Comparison of ENCODE assay signal across 9 cellular contexts in the genomic region with DNA sequence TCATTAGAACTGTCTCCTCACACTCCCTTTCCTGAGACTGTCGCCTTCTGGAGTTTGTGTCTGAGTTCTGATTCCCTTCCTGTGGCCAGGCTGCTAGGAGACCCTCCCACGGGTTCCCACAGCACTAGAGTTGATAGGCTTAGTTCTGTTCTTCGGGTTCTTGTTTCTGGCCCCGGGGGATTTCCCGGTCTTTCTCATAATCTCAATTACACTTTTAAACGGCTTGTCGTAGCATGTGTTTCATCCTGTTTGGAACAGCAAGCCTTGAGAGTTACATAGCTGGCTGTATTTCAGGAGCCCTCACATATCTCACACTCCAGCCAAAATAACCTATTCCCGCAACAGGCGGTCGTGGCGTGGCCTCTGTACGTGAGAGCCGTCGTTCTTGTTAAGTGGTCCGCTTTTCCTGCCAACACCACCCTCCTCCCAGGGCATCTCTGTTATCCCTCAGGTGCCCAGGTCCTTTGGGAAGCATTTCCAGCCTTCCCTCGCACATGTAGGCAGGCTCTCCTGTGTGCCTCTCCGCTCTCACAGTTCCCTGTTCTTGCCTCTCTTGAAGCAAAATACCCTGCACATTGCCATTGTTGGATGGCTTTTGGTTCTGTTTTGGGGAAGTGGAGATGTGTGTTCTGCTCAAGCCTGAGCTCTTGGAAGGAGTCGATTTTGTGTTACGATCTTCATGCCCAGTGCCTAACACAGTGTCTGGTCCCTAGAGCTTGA. TPM values are rescaled to one million over a fixed set of nuclear protein-coding genes. Genes with fewer than 3 reads are reported as not detected.
A peak's percentile ranks its signal among the peaks of the same experiment; 100 is the strongest.
DNase-seq lines count a peak whose midpoint lies in the region; ATAC-seq and TF ChIP-seq lines count a peak whose summit lies in the region.
"Had no signal": no experiment of that assay in that cellular context is flagged by ENCODE, and none has a peak within 500 bp of the region (broad histone marks: within the 10 kb centered on the region; RNA-seq: fewer than 3 reads in every experiment).

No MANE protein-coding gene starts in this region.

- intact Hi-C loops in activated T-helper 2 cell treated with anti-CD3 and anti-CD28 coated beads, Interferon-gamma antibody, Interleukin-2, Interleukin-4, amounts not matched to agents 10 μg/mL and 5 μg/mL and 100 μg/mL, durations not matched to agents 14 hours and 24 hours and 36 hours (cut with micrococcal nuclease): loop anchor here (5.0 kb wide), 1 partner anchor 45 kb away; a partner anchor contains a TSS
- intact Hi-C loops in lower lobe of right lung (cut with DNase I) (no loop called here), body of pancreas (cut with DNase I) (no loop called here)

- no peaks in the 10 kb centered on the region for H3K9me3 Mint-ChIP-seq in activated T-helper 2 cell treated with anti-CD3 and anti-CD28 coated beads, Interferon-gamma antibody, Interleukin-2, Interleukin-4, amounts not matched to agents 10 μg/mL and 5 μg/mL and 100 μg/mL, durations not matched to agents 14 hours and 24 hours and 36 hours
- no peaks in the 10 kb centered on the region for H3K9me3 Mint-ChIP-seq in stimulated activated naive CD8-positive, alpha-beta T cell treated with anti-CD3 and anti-CD28 coated beads, Interleukin-15, amount 100 ng/mL, for 72 hours

- H3K4me1 ChIP-seq in lower lobe of right lung (peaks cover 25% of the 10 kb centered on the region), body of pancreas (no peaks in the 10 kb centered on the region)

- H3K36me3 ChIP-seq in lower lobe of right lung (peaks cover 56% of the 10 kb centered on the region), body of pancreas (replicated peaks in 1 of 2; ENCODE audit: insufficient read depth in 1 of 2, low read depth in 2 of 2) (peaks cover 7 to 15% of the 10 kb centered on the region in 2 donors)

- no peak overlapping the region for H3K4me3 Mint-ChIP-seq in activated T-helper 2 cell treated with anti-CD3 and anti-CD28 coated beads, Interferon-gamma antibody, Interleukin-2, Interleukin-4, amounts not matched to agents 10 μg/mL and 5 μg/mL and 100 μg/mL, durations not matched to agents 14 hours and 24 hours and 36 hours (ENCODE audit: low read depth)
- H3K4me3 Mint-ChIP-seq in stimulated activated naive CD8-positive, alpha-beta T cell treated with anti-CD3 and anti-CD28 coated beads, Interleukin-15, amount 100 ng/mL, for 72 hours: peak overlapping the region; percentile 81 to 84

- no peak for TF ChIP-seq POLR2A in body of pancreas (IDR thresholded peaks at IDR 0.05)

- H3K9me3 ChIP-seq in lower lobe of right lung: no peaks in the 10 kb centered on the region
- no peaks in the 10 kb centered on the region for H3K9me3 ChIP-seq in body of pancreas

- TF ChIP-seq CTCF in lower lobe of right lung (IDR thresholded peaks at IDR 0.05): no peak
- TF ChIP-seq CTCF in body of pancreas (IDR thresholded peaks at IDR 0.05): no peak

- peak overlapping the region; percentile 60 for H3K27ac ChIP-seq in lower lobe of right lung
- no peak overlapping the region for H3K27ac ChIP-seq in body of pancreas

- no peak for DNase-seq in activated CD4-positive, CD25-positive, alpha-beta regulatory T cell treated with anti-CD3 and anti-CD28 coated beads, Interleukin-2, amount 50 U/mL, for 72 hours
- no peak for DNase-seq in activated T-helper 2 cell treated with anti-CD3 and anti-CD28 coated beads, Interferon-gamma antibody, Interleukin-2, Interleukin-4, amounts not matched to agents 10 μg/mL and 5 μg/mL and 100 μg/mL, durations not matched to agents 14 hours and 24 hours and 36 hours (ENCODE audit: low spot score)
- DNase-seq in lower lobe of right lung (no peak), RPMI8226 (no peak), body of pancreas (no peak), SHP77 (lab: John Stamatoyannopoulos, UW) (no peak)
- DNase-seq in stimulated activated naive CD8-positive, alpha-beta T cell treated with anti-CD3 and anti-CD28 coated beads, Interleukin-15, amount 100 ng/mL, for 72 hours: peak; percentile 28 to 62
- DNase-seq: SW 1271 had no signal

- peaks cover 68% of the 10 kb centered on the region for H3K36me3 Mint-ChIP-seq in activated T-helper 2 cell treated with anti-CD3 and anti-CD28 coated beads, Interferon-gamma antibody, Interleukin-2, Interleukin-4, amounts not matched to agents 10 μg/mL and 5 μg/mL and 100 μg/mL, durations not matched to agents 14 hours and 24 hours and 36 hours (ENCODE audit: low read depth)

- H3K27ac Mint-ChIP-seq in activated T-helper 2 cell treated with anti-CD3 and anti-CD28 coated beads, Interferon-gamma antibody, Interleukin-2, Interleukin-4, amounts not matched to agents 10 μg/mL and 5 μg/mL and 100 μg/mL, durations not matched to agents 14 hours and 24 hours and 36 hours: peak overlapping the region; percentile 85
- H3K27ac Mint-ChIP-seq in stimulated activated naive CD8-positive, alpha-beta T cell treated with anti-CD3 and anti-CD28 coated beads, Interleukin-15, amount 100 ng/mL, for 72 hours: peak overlapping the region; percentile 95 to 98

- ATAC-seq in activated CD4-positive, CD25-positive, alpha-beta regulatory T cell treated with anti-CD3 and anti-CD28 coated beads, Interleukin-2, amount 50 U/mL, for 24 hours: peak; percentile 66 to 93
- ATAC-seq in lower lobe of right lung: peak; percentile 60 to 75
- peak; percentile 91 for ATAC-seq in stimulated activated naive CD8-positive, alpha-beta T cell treated with anti-CD3 and anti-CD28 coated beads, Interleukin-15, amount 100 ng/mL, for 72 hours
- ATAC-seq in body of pancreas: no peak

- H3K4me3 ChIP-seq in lower lobe of right lung (no peak overlapping the region), body of pancreas (no peak overlapping the region)

- no peaks in the 10 kb centered on the region for H3K27me3 Mint-ChIP-seq in activated T-helper 2 cell treated with anti-CD3 and anti-CD28 coated beads, Interferon-gamma antibody, Interleukin-2, Interleukin-4, amounts not matched to agents 10 μg/mL and 5 μg/mL and 100 μg/mL, durations not matched to agents 14 hours and 24 hours and 36 hours (ENCODE audit: low read depth)
- no peaks in the 10 kb centered on the region for H3K27me3 Mint-ChIP-seq in stimulated activated naive CD8-positive, alpha-beta T cell treated with anti-CD3 and anti-CD28 coated beads, Interleukin-15, amount 100 ng/mL, for 72 hours

- peaks cover 23% of the 10 kb centered on the region for H3K4me1 Mint-ChIP-seq in activated T-helper 2 cell treated with anti-CD3 and anti-CD28 coated beads, Interferon-gamma antibody, Interleukin-2, Interleukin-4, amounts not matched to agents 10 μg/mL and 5 μg/mL and 100 μg/mL, durations not matched to agents 14 hours and 24 hours and 36 hours (ENCODE audit: low read depth)
- H3K4me1 Mint-ChIP-seq in stimulated activated naive CD8-positive, alpha-beta T cell treated with anti-CD3 and anti-CD28 coated beads, Interleukin-15, amount 100 ng/mL, for 72 hours: peaks cover 37% of the 10 kb centered on the region

- WGBS in body of pancreas, 2 donors: 69 to 88% methylated on average over 19 of the region's 19 CpGs

- H3K27me3 ChIP-seq in lower lobe of right lung (ENCODE audit: low read depth): no peaks in the 10 kb centered on the region
- no peaks in the 10 kb centered on the region for H3K27me3 ChIP-seq in body of pancreas

RNA-seq across cellular contexts. Expression of a gene that starts 46.0 kb away (rescaled TPM):
- total RNA-seq in activated T-helper 2 cell treated with anti-CD3 and anti-CD28 coated beads, Interferon-gamma antibody, Interleukin-2, Interleukin-4, amounts not matched to agents 10 μg/mL and 5 μg/mL and 100 μg/mL, durations not matched to agents 14 hours and 24 hours and 36 hours: 153 and 156 TPM in 2 replicates
- total RNA-seq in lower lobe of right lung (43.7 TPM), body of pancreas (10 to 100 TPM; 28.3 to 38.2 TPM)

RNA-seq across cellular contexts. Expression of a gene that starts 46.3 kb away (rescaled TPM):
- total RNA-seq in activated T-helper 2 cell treated with anti-CD3 and anti-CD28 coated beads, Interferon-gamma antibody, Interleukin-2, Interleukin-4, amounts not matched to agents 10 μg/mL and 5 μg/mL and 100 μg/mL, durations not matched to agents 14 hours and 24 hours and 36 hours: 109 and 112 TPM in 2 replicates
- total RNA-seq in lower lobe of right lung (43.3 TPM), body of pancreas (10 to 100 TPM; 20.8 to 33.6 TPM)

Comparison
In these comparisons a context has a peak if more than half of its experiments do, and no peak if none do; other contexts are left out.
1. DNase-seq: peak in stimulated activated naive CD8-positive, alpha-beta T cell treated with anti-CD3 and anti-CD28 coated beads, Interleukin-15, amount 100 ng/mL, for 72 hours (2 of 2); none in activated CD4-positive, CD25-positive, alpha-beta regulatory T cell treated with anti-CD3 and anti-CD28 coated beads, Interleukin-2, amount 50 U/mL, for 72 hours (single experiment), activated T-helper 2 cell treated with anti-CD3 and anti-CD28 coated beads, Interferon-gamma antibody, Interleukin-2, Interleukin-4, amounts not matched to agents 10 μg/mL and 5 μg/mL and 100 μg/mL, durations not matched to agents 14 hours and 24 hours and 36 hours (single experiment), lower lobe of right lung (single experiment), RPMI8226 (single experiment), body of pancreas (0 of 4) and SHP77 (0 of 2).